ENCODE assay signal across 8 cellular contexts in the genomic region with DNA sequence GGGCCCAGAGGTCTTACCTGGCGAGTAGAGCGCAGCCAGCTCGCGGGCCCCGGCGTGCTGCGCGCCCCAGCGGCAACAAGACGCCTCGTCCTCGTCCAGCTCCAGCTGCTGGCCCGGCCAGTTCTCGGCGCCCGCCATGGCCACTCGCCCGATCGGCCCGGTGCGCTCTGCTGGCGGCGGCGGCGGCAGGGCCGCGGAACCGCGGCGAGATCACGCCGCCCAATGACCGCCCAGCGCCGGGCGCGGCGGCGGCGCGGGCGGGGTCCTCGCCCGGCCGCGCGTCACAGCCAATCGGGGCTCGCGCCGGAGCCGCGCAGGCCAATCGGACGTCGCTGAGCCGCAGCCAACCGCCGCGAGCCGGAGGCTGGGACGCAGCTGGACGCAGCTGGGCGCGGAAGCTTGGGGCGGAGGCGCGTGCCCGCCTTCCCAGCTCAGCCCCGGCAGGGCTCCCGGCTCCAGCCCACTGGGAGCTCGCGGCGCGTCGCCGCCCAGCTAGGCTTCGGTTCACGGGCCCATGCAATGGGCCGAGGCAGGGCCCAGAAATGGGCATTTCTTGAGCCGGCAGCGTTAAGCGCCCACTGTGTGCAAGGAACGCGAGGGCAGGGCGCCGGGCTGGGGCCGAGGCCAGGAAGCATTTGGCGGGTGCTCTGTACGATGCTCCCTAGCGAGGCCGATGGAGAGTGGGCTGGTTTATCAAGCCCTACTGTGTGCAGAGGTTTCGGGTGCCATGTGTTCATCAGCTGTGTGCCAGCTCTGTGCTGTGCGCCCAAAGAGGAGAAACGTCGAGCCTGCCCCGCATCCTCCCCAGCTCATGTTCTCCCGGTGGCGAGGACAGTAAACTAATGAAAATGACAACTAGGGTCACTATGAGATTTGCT. TPM values are rescaled to one million over a fixed set of nuclear protein-coding genes. Genes with fewer than 3 reads are reported as not detected.
DNase-seq lines count a peak whose midpoint lies in the region; ATAC-seq and TF ChIP-seq lines count a peak whose summit lies in the region.

A gene (minus strand): TSS at position 224 of the 878 bp plus-strand sequence. CDS start 86 bp downstream, at position 138.

- 2% methylated on average over 99 of the region's 99 CpGs for WGBS in right cardiac atrium
- 1 to 2% methylated on average over 56 to 99 of the region's 99 CpGs for WGBS in aorta, 2 donors

- in situ Hi-C loops in GM13976 (cut with MboI; ENCODE audit: low sequenced_read_pairs, unreplicated experiment) = no loop called here

- ATAC-seq in HG02840 (IDR thresholded peaks at IDR 0.05; ENCODE audit: low FRiP score, unreplicated experiment) = peak; percentile 82
- peak; percentile 96 to 97 for ATAC-seq in right cardiac atrium
- ATAC-seq in aorta (ENCODE audit: low FRiP score) = peak; percentile 96

- H3K4me1 ChIP-seq in right cardiac atrium (ENCODE audit: control insufficient read depth, insufficient read depth, low read length) (peaks cover 13% of the 10 kb centered on the region), aorta (ENCODE audit: control insufficient read depth in 1 of 2, insufficient read depth in 2 of 2, low read length in 2 of 2) (peaks cover 0 to 4% of the 10 kb centered on the region in 2 donors)

- no peaks in the 10 kb centered on the region for H3K36me3 ChIP-seq in aorta (ENCODE audit: control insufficient read depth in 1 of 2, insufficient read depth in 2 of 2, low read length in 1 of 2)

- H3K27ac ChIP-seq in right cardiac atrium (ENCODE audit: low read length) = peak within 1 kb of the TSS; percentile 86
- H3K27ac ChIP-seq in aorta (ENCODE audit: low read depth in 1 of 2, low read length in 2 of 2) = peak within 1 kb of the TSS in 1 of 2 donors; percentile 15

- no peaks in the 10 kb centered on the region for H3K27me3 ChIP-seq in right cardiac atrium (ENCODE audit: control insufficient read depth, insufficient read depth)
- no peaks in the 10 kb centered on the region for H3K27me3 ChIP-seq in aorta (ENCODE audit: control insufficient read depth in 1 of 2, insufficient read depth in 2 of 2, low read length in 1 of 2)

- intact Hi-C loops in T-helper 2 cell treated with Interferon-gamma antibody and Interleukin-4, amounts not matched to agents 100 ng/mL and 5 ng/mL, for 36 hours (cut with micrococcal nuclease) = loop anchor here (1.0 to 5.0 kb wide), 3 partner anchors 13 to 216 kb away; a partner anchor contains a TSS
- intact Hi-C loops in right cardiac atrium (cut with DNase I) = no loop called here
- intact Hi-C loops in aorta (cut with DNase I) = no loop called here

- H3K9me3 ChIP-seq in right cardiac atrium (ENCODE audit: control insufficient read depth, low read length) = no peaks in the 10 kb centered on the region
- no peaks in the 10 kb centered on the region for H3K9me3 ChIP-seq in aorta (ENCODE audit: control insufficient read depth, low read length)

- DNase-seq in GM13976 (ENCODE audit: low spot score) = peak; percentile 99
- DNase-seq in NCI-H146 (lab: John Stamatoyannopoulos, UW) = peak; percentile 91
- peak in 57 of 58 donors; percentile 20 to 93 (median 83) for DNase-seq in anterior cingulate cortex (lab: John Stamatoyannopoulos, UW)
- peak; percentile 95 to 98 (median 98) for DNase-seq in right cardiac atrium
- peak; percentile 67 for DNase-seq in renal cortical epithelial cell (ENCODE audit: low read depth)
- peak; percentile 96 to 97 for DNase-seq in aorta

- H3K4me3 ChIP-seq in right cardiac atrium (ENCODE audit: low read length) (peak within 1 kb of the TSS; percentile 88), aorta (ENCODE audit: low read length in 2 of 2) (peak within 1 kb of the TSS; percentile 64 to 86)

- no peak for TF ChIP-seq CTCF in GM13976 (IDR thresholded peaks at IDR 0.05; ENCODE audit: borderline replicate concordance, control extremely low read depth, extremely low read depth, insufficient read depth, missing control alignments)

RNA-seq across cellular contexts. Expression of the gene that starts here (rescaled TPM):
- 27.9 and 30.1 TPM in 2 replicates for total RNA-seq in T-helper 2 cell treated with Interferon-gamma antibody and Interleukin-4, amounts not matched to agents 100 ng/mL and 5 ng/mL, for 36 hours
- 10 to 100 TPM; 19.3 to 25.2 (median 21.6) TPM for total RNA-seq in right cardiac atrium
- polyA plus RNA-seq in right cardiac atrium = 26.8 TPM
- 19.4 and 22.6 TPM in 2 replicates for total RNA-seq in renal cortical epithelial cell
- 10 to 100 TPM; 17.2 to 22.6 TPM for total RNA-seq in aorta
- polyA plus RNA-seq in aorta = 10 to 100 TPM in 1 of 2 donors, 1 to 10 TPM in 1; 6.5 to 13.9 TPM
